26 cellular contexts compared by ENCODE assay signal in the genomic region with DNA sequence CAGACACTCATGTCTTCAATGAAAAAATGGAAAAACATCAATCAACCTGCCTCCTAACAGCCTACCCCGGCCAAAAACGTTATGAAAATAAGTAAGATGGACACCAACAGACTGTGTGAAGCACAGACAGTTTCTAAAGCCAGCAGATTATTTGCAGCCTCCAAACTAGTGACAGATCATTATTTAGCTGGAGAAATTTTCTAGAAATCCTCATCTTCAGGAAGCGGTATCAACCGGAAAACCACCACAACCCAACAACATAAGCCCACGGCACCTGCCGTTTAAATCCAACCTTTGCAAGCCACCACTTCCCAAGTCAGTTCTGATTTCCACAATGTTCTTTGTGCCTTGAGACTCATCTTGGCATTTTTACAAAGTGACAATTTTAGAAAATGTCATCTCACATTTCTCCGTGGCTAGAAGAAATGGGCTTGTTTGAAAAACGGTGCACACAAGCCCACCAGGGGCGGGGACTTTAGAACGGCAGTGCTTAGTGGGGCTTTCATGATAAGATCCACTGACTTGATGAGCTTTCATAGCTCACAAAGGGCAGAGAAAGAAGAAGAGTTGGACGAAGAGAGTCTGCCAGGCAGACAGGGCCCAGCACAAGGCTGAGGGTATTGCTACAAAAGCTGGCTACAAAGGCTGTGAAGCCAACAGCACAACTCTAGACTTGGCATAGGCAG. TPM values are rescaled to one million over a fixed set of nuclear protein-coding genes. Genes with fewer than 3 reads are reported as not detected.
DNase-seq lines count a peak whose midpoint lies in the region; ATAC-seq and TF ChIP-seq lines count a peak whose summit lies in the region.
"Had no signal": no experiment of that assay in that cellular context is flagged by ENCODE, and none has a peak within 500 bp of the region (broad histone marks: within the 10 kb centered on the region; RNA-seq: fewer than 3 reads in every experiment).

No MANE protein-coding gene starts in this region.

- H3K56ac ChIP-seq in IMR-90 (ENCODE audit: extremely low read depth, insufficient read depth, low read length) = no peak overlapping the region

- no peak overlapping the region for H3K14ac ChIP-seq in IMR-90 (replicated peaks; ENCODE audit: low read depth, low read length)

- WGBS in IMR-90 (ENCODE audit: extremely low coverage in 2 of 2, insufficient read length in 1 of 2), 2 experiments = 96% methylated on average over 4 of the region's 11 CpGs; no CpG with 5 or more reads in 1 of the 2 experiments

- H2AK5ac ChIP-seq in IMR-90 (ENCODE audit: low read depth, low read length) = no peak overlapping the region

- H3K4me1 Mint-ChIP-seq in T-helper 2 cell treated with Interferon-gamma antibody and Interleukin-4, amounts not matched to agents 5 μg/mL and 100 μg/mL, for 36 hours (ENCODE audit: low read depth) = peaks cover 17% of the 10 kb centered on the region
- H3K4me1 Mint-ChIP-seq: GM23338, H9 had no signal

- TF ChIP-seq POLR2A in IMR-90 (IDR thresholded peaks at IDR 0.05; ENCODE audit: low read depth, low read length) (no peak), gastrocnemius medialis (IDR thresholded peaks at IDR 0.05) (no peak)

- TF ChIP-seq CTCF in IMR-90 (conservative IDR thresholded peaks at IDR 0.05; ENCODE audit: low read depth, low read length) = no peak
- no peak for TF ChIP-seq CTCF in gastrocnemius medialis (IDR thresholded peaks at IDR 0.05 in 4 of 5, conservative IDR thresholded peaks at IDR 0.05 in 1 of 5)
- no peak for TF ChIP-seq CTCF in foreskin fibroblast (IDR thresholded peaks at IDR 0.05; ENCODE audit: low read depth, low read length)

- no peak overlapping the region for H2BK20ac ChIP-seq in IMR-90 (ENCODE audit: low read depth, low read length)

- peak overlapping the region; percentile 52 for H3K4me3 Mint-ChIP-seq in T-helper 2 cell treated with Interferon-gamma antibody and Interleukin-4, amounts not matched to agents 5 μg/mL and 100 μg/mL, for 36 hours
- H3K4me3 Mint-ChIP-seq: CD8-positive, alpha-beta memory T cell; GM23338; H9 had no signal

- in situ Hi-C loops in IMR-90 (cut with MboI; ENCODE audit: low sequenced_read_pairs) = no loop called here
- in situ Hi-C loops in gastrocnemius medialis (cut with MboI; ENCODE audit: low sequenced_read_pairs in 4 of 4) = no loop called here

- H3K27me3 ChIP-seq in BLaER1 treated with 17β-estradiol and CSF1 and Interleukin-3, amounts not matched to agents 10 nM and 100 nM = no peaks in the 10 kb centered on the region
- no peaks in the 10 kb centered on the region for H3K27me3 ChIP-seq in IMR-90 (ENCODE audit: control insufficient read depth, insufficient read depth, low read length)
- H3K27me3 ChIP-seq in gastrocnemius medialis = no peaks in the 10 kb centered on the region

- peaks cover 0 to 50% (median 33%) of the 10 kb centered on the region in 10 experiments; a peak in 16 of 20 replicates for H3K4me1 ChIP-seq in BLaER1 treated with 17β-estradiol and CSF1 and Interleukin-3, amounts not matched to agents 10 nM and 100 nM
- no peaks in the 10 kb centered on the region for H3K4me1 ChIP-seq in IMR-90 (ENCODE audit: control insufficient read depth, insufficient read depth, low read length)
- peaks cover 19 to 25% of the 10 kb centered on the region in 2 donors for H3K4me1 ChIP-seq in gastrocnemius medialis
- H3K4me1 ChIP-seq: A549 had no signal

- H3K36me3 Mint-ChIP-seq in T-helper 2 cell treated with Interferon-gamma antibody and Interleukin-4, amounts not matched to agents 5 μg/mL and 100 μg/mL, for 36 hours (ENCODE audit: low read depth) = no peaks in the 10 kb centered on the region

- H3K4me3 ChIP-seq in BLaER1 treated with 17β-estradiol and CSF1 and Interleukin-3, amounts not matched to agents 10 nM and 100 nM = no peak overlapping the region
- H3K4me3 ChIP-seq in IMR-90 (ENCODE audit: insufficient read depth, low read depth, low read length) (no peak overlapping the region), gastrocnemius medialis (no peak overlapping the region), foreskin fibroblast (ENCODE audit: low read depth in 1 of 2, low read length in 2 of 2) (no peak overlapping the region)
- H3K4me3 ChIP-seq: A549, GM23338 had no signal

- H2AFZ ChIP-seq in IMR-90 (replicated peaks; ENCODE audit: low read length, poor library complexity) = no peak overlapping the region
- H2AFZ ChIP-seq: GM23338 had no signal

- no peaks in the 10 kb centered on the region for H3K79me1 ChIP-seq in IMR-90 (ENCODE audit: low read depth in 1 of 2, low read length in 2 of 2)

- TF ChIP-seq RAD21 in IMR-90 (IDR thresholded peaks at IDR 0.05; ENCODE audit: low read length) = no peak

- no peak overlapping the region for H2BK5ac ChIP-seq in IMR-90 (ENCODE audit: low read depth, low read length, poor library complexity, severe bottlenecking)

- H3K9me3 Mint-ChIP-seq in T-helper 2 cell treated with Interferon-gamma antibody and Interleukin-4, amounts not matched to agents 5 μg/mL and 100 μg/mL, for 36 hours = peaks cover 7% of the 10 kb centered on the region

- no peak overlapping the region for H4K8ac ChIP-seq in IMR-90 (ENCODE audit: low read depth in 2 of 2, low read length in 2 of 2)

- no peaks in the 10 kb centered on the region for H3K9me1 ChIP-seq in IMR-90 (ENCODE audit: insufficient read depth, low read length)

- H4K5ac ChIP-seq in IMR-90 (ENCODE audit: low read depth, low read length) = no peak overlapping the region

- H2BK15ac ChIP-seq in IMR-90 (ENCODE audit: low read depth, low read length) = no peak overlapping the region

- no peak overlapping the region for H3K27ac Mint-ChIP-seq in T-helper 2 cell treated with Interferon-gamma antibody and Interleukin-4, amounts not matched to agents 5 μg/mL and 100 μg/mL, for 36 hours
- H3K27ac Mint-ChIP-seq: GM23338, H9 had no signal

- intact Hi-C loops in IMR-90 (cut with micrococcal nuclease) (no loop called here), gastrocnemius medialis (cut with DNase I; ENCODE audit: low total_unique reads) (no loop called here)

- peaks cover 2% of the 10 kb centered on the region for H3K27me3 Mint-ChIP-seq in T-helper 2 cell treated with Interferon-gamma antibody and Interleukin-4, amounts not matched to agents 5 μg/mL and 100 μg/mL, for 36 hours (ENCODE audit: low read depth)

- ATAC-seq in IMR-90 (ENCODE audit: low read depth) (no peak), gastrocnemius medialis (no peak)
- ATAC-seq: A549, GM23338, HepG2, Panc1 had no signal

- peak overlapping the region in 10 of 11 experiments; percentile 16 to 71 (median 52); a peak in 18 of 22 replicates for H3K4me2 ChIP-seq in BLaER1 treated with 17β-estradiol and CSF1 and Interleukin-3, amounts not matched to agents 10 nM and 100 nM
- H3K4me2 ChIP-seq in IMR-90 (ENCODE audit: low read depth, low read length) = no peak overlapping the region
- H3K4me2 ChIP-seq: A549, GM23338 had no signal

- peaks cover 0 to 8% (median 0%) of the 10 kb centered on the region in 11 experiments; a peak in 4 of 22 replicates for H3K36me3 ChIP-seq in BLaER1 treated with 17β-estradiol and CSF1 and Interleukin-3, amounts not matched to agents 10 nM and 100 nM
- H3K36me3 ChIP-seq in IMR-90 (ENCODE audit: control insufficient read depth, insufficient read depth, low read length) (no peaks in the 10 kb centered on the region), gastrocnemius medialis (peaks cover 0 to 13% of the 10 kb centered on the region in 2 donors)

- DNase-seq in IMR-90 = no peak
- no peak for DNase-seq in T-helper 2 cell treated with Interferon-gamma antibody and Interleukin-4, amounts not matched to agents 5 μg/mL and 100 μg/mL, for 36 hours (ENCODE audit: low spot score)
- no peak for DNase-seq in gastrocnemius medialis
- no peak for DNase-seq in UCSD-AML1 (lab: John Stamatoyannopoulos, UW; ENCODE audit: unreplicated experiment)
- DNase-seq in NCI-H1048 (lab: John Stamatoyannopoulos, UW) = no peak
- no peak for DNase-seq in foreskin fibroblast
- DNase-seq: AML-193; CD8-positive, alpha-beta memory T cell; DMS79 treated with DMSO at 0.1 percent for 48 hours; H9; KBM-7; MM.1S; NCI-H1694; NCI-H2029 treated with DMSO at 0.1 percent for 48 hours; NCI-H2227 treated with DMSO at 0.1 percent for 48 hours; NCI-H526 treated with DMSO at 0.1 percent for 48 hours; SHP77 had no signal

- peak overlapping the region; percentile 45 for H2AK9ac ChIP-seq in IMR-90 (replicated peaks; ENCODE audit: low read depth, low read length, poor library complexity)

- H3K4ac ChIP-seq in IMR-90 (ENCODE audit: low read depth, low read length) = no peak overlapping the region

- H4K20me1 ChIP-seq in BLaER1 treated with 17β-estradiol and CSF1 and Interleukin-3, amounts not matched to agents 10 nM and 100 nM = no peaks in the 10 kb centered on the region
- no peaks in the 10 kb centered on the region for H4K20me1 ChIP-seq in IMR-90 (ENCODE audit: insufficient read depth, low read length)

- no peak overlapping the region for H4K91ac ChIP-seq in IMR-90 (ENCODE audit: insufficient read depth, low read depth, low read length)

- no peak overlapping the region for H3K23ac ChIP-seq in IMR-90 (ENCODE audit: low read depth, low read length)

- POLR2A ChIA-PET in IMR-90 (lab: Charles Lee; ENCODE audit: unreplicated experiment) = interaction anchor here (0.6 kb wide), 1 partner anchor 22 kb away, joined by 3 read pairs; no protein-coding TSS in a partner anchor

- no peak overlapping the region for H2BK120ac ChIP-seq in IMR-90 (ENCODE audit: low read depth, low read length)

- H3K27ac ChIP-seq in BLaER1 treated with 17β-estradiol and CSF1 and Interleukin-3, amounts not matched to agents 10 nM and 100 nM = peak overlapping the region in 3 of 11 experiments; percentile 7 to 43 (median 43); a peak in 4 of 22 replicates
- H3K27ac ChIP-seq in IMR-90 (ENCODE audit: insufficient read depth, low read length) = no peak overlapping the region
- H3K27ac ChIP-seq in gastrocnemius medialis = peak overlapping the region; percentile 80 to 97 (median 90)
- H3K27ac ChIP-seq: A549, C4-2B, RWPE1 had no signal

- peak overlapping the region in 1 of 11 experiments; percentile 9; a peak in 1 of 22 replicates for H3K9ac ChIP-seq in BLaER1 treated with 17β-estradiol and CSF1 and Interleukin-3, amounts not matched to agents 10 nM and 100 nM
- no peak overlapping the region for H3K9ac ChIP-seq in IMR-90 (ENCODE audit: low read depth, low read length)

- BruUV-seq in IMR-90 (replicated peaks; lab: Mats Ljungman, UMichigan) = no TSS peak

- dilution Hi-C loops in IMR-90 (cut with HindIII; ENCODE audit: low sequenced_read_pairs, unreplicated experiment) = no loop called here

- no peak overlapping the region for H3K18ac ChIP-seq in IMR-90 (ENCODE audit: low read depth, low read length)

- H3K9me3 ChIP-seq in BLaER1 treated with 17β-estradiol and CSF1 and Interleukin-3, amounts not matched to agents 10 nM and 100 nM (replicated peaks in 1 of 11) = peaks cover 0 to 22% (median 12%) of the 10 kb centered on the region in 11 experiments; a peak in 13 of 22 replicates
- peaks cover 31% of the 10 kb centered on the region for H3K9me3 ChIP-seq in IMR-90 (ENCODE audit: control insufficient read depth, insufficient read depth, low read length)
- H3K9me3 ChIP-seq in gastrocnemius medialis = no peaks in the 10 kb centered on the region
- H3K9me3 ChIP-seq: A549 had no signal

- CTCF ChIA-PET in IMR-90 (lab: Yijun Ruan, JAX) = no interaction called here

RNA-seq across cellular contexts. Expression of a gene that starts 34.5 kb away (rescaled TPM):
- not detected in 2 replicates for total RNA-seq in IMR-90 (2012; rRNA removed)
- not detected in 2 replicates for polyA plus RNA-seq in IMR-90 (2012; rRNA removed)
- not detected in 2 replicates for polyA plus RNA-seq in IMR-90 (2012; cell fraction: cytosol; rRNA removed)
- not detected in 2 replicates for polyA plus RNA-seq in IMR-90 (2012; cell fraction: nucleus; rRNA removed; ENCODE audit: low replicate concordance)
- 1 to 10 TPM; 2.1 to 6.8 (median 5.7) TPM for total RNA-seq in gastrocnemius medialis
- total RNA-seq: CD8-positive, alpha-beta memory T cell; HepG2; NCI-H460; SK-MEL-5 had no signal
- polyA plus RNA-seq: A549; CD8-positive, alpha-beta memory T cell; GM23338; HepG2 had no signal
